ENCODE assay signal across 1 cellular context in genomic region chr7:29968683-29969457, GRCh38.
TF ChIP-seq lines count a peak whose summit lies in the region.

No MANE protein-coding gene starts in this region.

TF ChIP-seq in SK-N-SH treated with all-trans-retinoic acid at 6 μM for 48 hours, 23 proteins besides CTCF, POLR2A, EP300 and RAD21 (continued from another document):
- no peak for TF ChIP-seq PATZ1 (CRISPR knock-in tag; IDR thresholded peaks at IDR 0.05; ENCODE audit: borderline replicate concordance)
- no peak for TF ChIP-seq ZFP3 (CRISPR knock-in tag; IDR thresholded peaks at IDR 0.05)
- TF ChIP-seq ZC3H10 (CRISPR knock-in tag; IDR thresholded peaks at IDR 0.05): no peak
- TF ChIP-seq POU6F1 (CRISPR knock-in tag; IDR thresholded peaks at IDR 0.05; ENCODE audit: borderline replicate concordance, low read depth): no peak
- TF ChIP-seq ZNF8 (CRISPR knock-in tag; IDR thresholded peaks at IDR 0.05): no peak
